8 cellular contexts compared by ENCODE assay signal in the genomic region with DNA sequence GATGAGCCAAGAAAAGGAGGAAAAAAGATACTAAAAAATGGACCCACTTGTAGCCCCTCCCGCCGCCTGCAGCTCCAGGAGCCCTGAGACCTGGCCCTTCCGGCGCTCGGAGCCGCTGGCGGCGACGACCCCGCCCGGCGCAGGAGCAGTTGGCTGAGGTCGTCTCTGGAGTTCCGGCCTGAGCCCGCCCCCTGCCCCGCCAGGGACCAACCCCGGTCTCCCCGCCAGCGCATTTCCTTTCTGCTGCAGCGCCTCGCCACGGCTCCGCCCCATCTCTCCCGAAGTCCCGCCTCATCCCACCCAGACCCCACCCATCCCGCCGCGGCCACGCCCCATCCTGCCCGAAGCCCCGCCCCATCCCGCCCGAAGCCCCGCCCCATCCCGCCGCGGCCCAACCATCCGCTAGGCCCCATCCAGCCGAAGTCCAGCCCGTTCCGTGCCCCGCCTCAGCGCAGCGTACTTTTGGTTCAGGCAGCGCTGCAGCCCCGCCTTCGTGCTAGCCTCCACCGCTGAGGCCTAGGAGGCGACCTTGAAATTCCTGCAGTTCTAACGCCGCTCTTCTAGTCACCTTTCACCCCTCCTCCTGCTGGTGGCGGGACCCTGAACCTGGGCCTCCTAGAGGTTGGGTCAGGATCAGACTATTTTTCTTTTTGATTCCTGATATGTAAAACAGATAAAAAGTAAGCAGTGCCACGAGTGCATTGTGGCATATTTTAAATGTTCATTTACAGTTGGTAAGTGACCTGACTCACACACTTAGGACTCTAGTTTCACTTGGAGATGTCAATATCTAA. TPM values are rescaled to one million over a fixed set of nuclear protein-coding genes. Genes with fewer than 3 reads are reported as not detected.
DNase-seq lines count a peak whose midpoint lies in the region; ATAC-seq and TF ChIP-seq lines count a peak whose summit lies in the region.

A gene with protein sequence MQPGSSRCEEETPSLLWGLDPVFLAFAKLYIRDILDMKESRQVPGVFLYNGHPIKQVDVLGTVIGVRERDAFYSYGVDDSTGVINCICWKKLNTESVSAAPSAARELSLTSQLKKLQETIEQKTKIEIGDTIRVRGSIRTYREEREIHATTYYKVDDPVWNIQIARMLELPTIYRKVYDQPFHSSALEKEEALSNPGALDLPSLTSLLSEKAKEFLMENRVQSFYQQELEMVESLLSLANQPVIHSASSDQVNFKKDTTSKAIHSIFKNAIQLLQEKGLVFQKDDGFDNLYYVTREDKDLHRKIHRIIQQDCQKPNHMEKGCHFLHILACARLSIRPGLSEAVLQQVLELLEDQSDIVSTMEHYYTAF (minus strand): TSS at position 132 of the 794 bp plus-strand sequence. CDS start 590 bp downstream, outside the sequence.

- H2AFZ ChIP-seq in OCI-LY7 (ENCODE audit: low read length): peak within 1 kb of the TSS; percentile 99

- intact Hi-C loops in OCI-LY7 (cut with micrococcal nuclease; ENCODE audit: unreplicated experiment): loop anchor here (1.0 to 10.0 kb wide), 3 partner anchors 49 to 427 kb away; a partner anchor contains a TSS
- intact Hi-C loops in mucosa of descending colon (cut with DNase I, micrococcal nuclease): no loop called here

- no peaks in the 10 kb centered on the region for H4K20me1 ChIP-seq in OCI-LY7 (ENCODE audit: insufficient read depth, low read length)

- H3K4me1 ChIP-seq in OCI-LY7 (ENCODE audit: insufficient read depth, low read length, poor library complexity, severe bottlenecking) (peaks cover 28% of the 10 kb centered on the region), mucosa of descending colon (ENCODE audit: low read depth) (peaks cover 27% of the 10 kb centered on the region)

- peaks cover 15% of the 10 kb centered on the region; the same call in 1 of the 2 replicates for H3K79me2 ChIP-seq in OCI-LY7 (ENCODE audit: insufficient read depth, low read depth, low read length)

- CTCF ChIA-PET in OCI-LY7 (lab: Charles Lee; ENCODE audit: unreplicated experiment): interaction anchor here (0.5 kb wide), 1 partner anchor 168 kb away, joined by 5 read pairs; no protein-coding TSS in a partner anchor

- TF ChIP-seq CTCF in OCI-LY7 (conservative IDR thresholded peaks at IDR 0.05; ENCODE audit: low read length) (peak; percentile 54), epithelial cell of esophagus (IDR thresholded peaks at IDR 0.05; ENCODE audit: insufficient read depth, low read depth, low read length, missing control alignments) (no peak), mucosa of descending colon (IDR thresholded peaks at IDR 0.05) (no peak)

- H3K9me3 ChIP-seq in OCI-LY7 (ENCODE audit: low read length) (peaks cover 15% of the 10 kb centered on the region), mucosa of descending colon (peaks cover 4% of the 10 kb centered on the region)

- H3K36me3 ChIP-seq in OCI-LY7 (ENCODE audit: insufficient read depth, low read length) (peaks cover 18% of the 10 kb centered on the region), mucosa of descending colon (ENCODE audit: low read depth) (peaks cover 4% of the 10 kb centered on the region)

- BruUV-seq in OCI-LY7 (replicated peaks; lab: Mats Ljungman, UMichigan): no TSS peak

- no peaks in the 10 kb centered on the region for H3K9me2 ChIP-seq in OCI-LY7 (ENCODE audit: insufficient read depth, low read length)

- peak within 1 kb of the TSS; percentile 75 for H3K4me3 ChIP-seq in OCI-LY7 (ENCODE audit: low read depth, low read length, poor library complexity, severe bottlenecking)
- H3K4me3 ChIP-seq in epithelial cell of esophagus (ENCODE audit: low read length): peak within 1 kb of the TSS; percentile 71
- H3K4me3 ChIP-seq in mucosa of descending colon: peak within 1 kb of the TSS; percentile 38

- peak; percentile 96 for DNase-seq in DMS 273 (lab: John Stamatoyannopoulos, UW; ENCODE audit: unreplicated experiment)
- peak; percentile 70 for DNase-seq in HuH-7.5 (ENCODE audit: low spot score)
- DNase-seq in OCI-LY7 (ENCODE audit: low spot score): peak; percentile 97
- peak; percentile 94 for DNase-seq in activated T-cell treated with anti-CD3 and anti-CD28 coated beads for 24 hours (ENCODE audit: low read depth)
- DNase-seq in epithelial cell of esophagus (ENCODE audit: low read depth): peak; percentile 97
- peak; percentile 96 to 99 (median 98) for DNase-seq in mucosa of descending colon
- DNase-seq in stimulated activated CD8-positive, alpha-beta memory T cell treated with anti-CD3 and anti-CD28 coated beads, Interleukin-4, amount 100 ng/mL, for 24 hours (ENCODE audit: low read depth): peak; percentile 94

- ATAC-seq in GM21526 (IDR thresholded peaks at IDR 0.05; ENCODE audit: low FRiP score, unreplicated experiment): peak; percentile 87
- peak; percentile 94 for ATAC-seq in mucosa of descending colon

- peak within 1 kb of the TSS; percentile 99 for H3K4me2 ChIP-seq in OCI-LY7 (ENCODE audit: low read length)

- H3K27ac ChIP-seq in OCI-LY7 (ENCODE audit: low read depth, low read length, poor library complexity, severe bottlenecking): peak within 1 kb of the TSS; percentile 55

- POLR2A ChIA-PET in OCI-LY7 (lab: Charles Lee): interaction anchor here (0.6 to 1.2 kb wide), 4 partner anchors 10 to 414 kb away, joined by 3 to 8 read pairs (median 4); a partner anchor contains a TSS

RNA-seq across cellular contexts. Expression of the gene that starts here (rescaled TPM):
- 19.5 and 20.9 TPM in 2 replicates for total RNA-seq in OCI-LY7 (2014; rRNA removed; shearing (Covaris generic))
- total RNA-seq in OCI-LY7 (2022) (24.3 and 24.5 TPM in 2 replicates), mucosa of descending colon (10 to 100 TPM; 18.8 to 25.2 (median 20.7) TPM)

Comparison
In these comparisons a context has a peak if more than half of its experiments do, and no peak if none do; other contexts are left out.
1. Peak in every context shown above with its lines: DNase-seq, ATAC-seq, H3K4me3 ChIP-seq and H3K27ac ChIP-seq.